Comparison of ENCODE assay signal across 25 cellular contexts in genomic region chr6:78577585-78577984, GRCh38.
"Had no signal": no experiment of that assay in that cellular context is flagged by ENCODE, and none has a peak within 500 bp of the region (broad histone marks: within the 10 kb centered on the region; RNA-seq: fewer than 3 reads in every experiment).

No MANE protein-coding gene starts in this region.

- ATAC-seq: activated CD4-positive, CD25-positive, alpha-beta regulatory T cell treated with anti-CD3 and anti-CD28 coated beads, Interleukin-2, amount 50 U/mL, for 24 hours; activated CD8-positive, alpha-beta T cell treated with anti-CD3 and anti-CD28 coated beads for 36 hours; activated T-cell treated with anti-CD3 and anti-CD28 coated beads, Interleukin-2, amount 50 U/mL, for 4 hours; activated T-helper 17 cell treated with anti-CD3 and anti-CD28 coated beads, Interleukin-2, amount 50 U/mL, for 72 hours; esophagus mucosa had no signal

- DNase-seq: activated B cell treated with CpG ODN at 0.5 μM for 24 hours; activated CD4-positive, alpha-beta T cell treated with anti-CD3 and anti-CD28 coated beads for 48 hours; activated CD4-positive, alpha-beta T cell treated with anti-CD3 and anti-CD28 coated beads, Interleukin-2, amount 50 U/mL, for 1 hour; activated CD4-positive, alpha-beta T cell treated with anti-CD3 and anti-CD28 coated beads, Interleukin-2, amount 50 U/mL, for 48 hours; activated CD8-positive, alpha-beta memory T cell treated with anti-CD3 and anti-CD28 coated beads for 24 hours; activated CD8-positive, alpha-beta T cell treated with anti-CD3 and anti-CD28 coated beads for 36 hours; activated effector memory CD4-positive, alpha-beta T cell treated with Interleukin-2 at 50 U/mL for 16 hours; activated gamma-delta T cell treated with Interleukin-2 at 50 U/mL for 16 hours; activated naive CD4-positive, alpha-beta T cell treated with anti-CD3 and anti-CD28 coated beads, Interleukin-2, amount 50 U/mL, for 16 hours; activated naive CD4-positive, alpha-beta T cell treated with Interleukin-2 at 50 U/mL for 16 hours; activated T-cell treated with anti-CD3 and anti-CD28 coated beads, Interleukin-2, amount 50 U/mL, for 4 hours; amniotic stem cell; anterior cingulate cortex; brain microvascular endothelial cell; dorsolateral prefrontal cortex; effector memory CD4-positive, alpha-beta T cell; endodermal cell; foreskin fibroblast; head of caudate nucleus; T1000; WERI-Rb-1 had no signal

- H3K27me3 ChIP-seq: brain microvascular endothelial cell, dorsolateral prefrontal cortex had no signal

- H3K27ac ChIP-seq: brain microvascular endothelial cell, coronary artery, dorsolateral prefrontal cortex, WERI-Rb-1 had no signal

- H3K36me3 ChIP-seq: brain microvascular endothelial cell, WERI-Rb-1 had no signal

- H3K4me3 ChIP-seq: coronary artery, dorsolateral prefrontal cortex had no signal
